In the genomic region with DNA sequence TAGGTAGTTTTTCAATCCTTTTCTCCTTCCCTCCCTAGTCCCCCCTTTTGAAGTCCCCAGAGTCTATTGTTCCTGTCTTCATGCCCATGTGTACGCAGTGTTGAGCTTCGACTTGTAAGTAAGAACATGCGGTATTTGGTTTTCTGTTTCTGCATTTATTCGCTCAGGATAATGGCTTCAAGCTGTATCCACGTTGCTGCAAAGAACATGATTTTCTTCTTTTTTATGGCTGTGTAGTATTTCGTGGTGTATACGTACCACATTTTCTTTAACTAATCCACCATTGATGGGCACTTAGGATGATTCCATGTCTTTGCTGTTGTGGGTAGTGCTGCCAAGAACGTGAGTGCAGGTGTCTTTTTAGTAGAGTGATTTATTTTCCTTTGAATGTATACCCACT, we compare ENCODE assay signal across 21 cellular contexts.
"Had no signal": no experiment of that assay in that cellular context is flagged by ENCODE, and none has a peak within 500 bp of the region (broad histone marks: within the 10 kb centered on the region; RNA-seq: fewer than 3 reads in every experiment).

No MANE protein-coding gene starts in this region.

- H3K9me3 ChIP-seq: body of pancreas, esophagus muscularis mucosa, left ventricle myocardium inferior, mucosa of descending colon, thoracic aorta had no signal

- H3K27me3 Mint-ChIP-seq: activated CD4-positive, alpha-beta memory T cell treated with anti-CD3 and anti-CD28 coated beads, Interleukin-2, amount 10 ng/mL, durations not matched to agents 7 days and 5 days; progenitor cell of endocrine pancreas had no signal

- H3K4me3 ChIP-seq: body of pancreas, coronary artery, esophagus muscularis mucosa, left ventricle myocardium inferior, mucosa of descending colon, thoracic aorta had no signal

- H3K4me3 Mint-ChIP-seq: activated CD4-positive, alpha-beta memory T cell treated with anti-CD3 and anti-CD28 coated beads, Interleukin-2, amount 10 ng/mL, durations not matched to agents 7 days and 5 days; nephron had no signal

- ATAC-seq: activated naive CD4-positive, alpha-beta T cell treated with anti-CD3 and anti-CD28 coated beads, Interleukin-2, amount 50 U/mL, for 72 hours; body of pancreas; right cardiac atrium had no signal

- H3K4me1 ChIP-seq: body of pancreas had no signal

- H3K27ac Mint-ChIP-seq: activated naive CD4-positive, alpha-beta T cell treated with anti-CD3 and anti-CD28 coated beads, Interleukin-2, amount 50 U/mL, for 72 hours; nephron; progenitor cell of endocrine pancreas had no signal

- DNase-seq: activated CD4-positive, alpha-beta memory T cell treated with anti-CD3 and anti-CD28 coated beads, Interleukin-2, amount 10 ng/mL, durations not matched to agents 7 days and 5 days; activated CD4-positive, alpha-beta T cell treated with anti-CD3 and anti-CD28 coated beads for 4 hours; activated CD8-positive, alpha-beta memory T cell treated with anti-CD3 and anti-CD28 coated beads, Interleukin-2, amount 50 U/mL, for 4 hours; activated effector memory CD4-positive, alpha-beta T cell treated with anti-CD3 and anti-CD28 coated beads, Interleukin-2, amount 50 U/mL, for 16 hours; activated T-cell treated with anti-CD3 and anti-CD28 coated beads, Interleukin-2, amount 50 U/mL, for 48 hours; amygdala; body of pancreas; caudate nucleus; hypothalamus; left ventricle myocardium inferior; mucosa of descending colon; nucleus accumbens; right cardiac atrium; small intestine; T-helper 2 cell had no signal

- H3K9me3 Mint-ChIP-seq: activated CD4-positive, alpha-beta memory T cell treated with anti-CD3 and anti-CD28 coated beads, Interleukin-2, amount 10 ng/mL, durations not matched to agents 7 days and 5 days; activated naive CD4-positive, alpha-beta T cell treated with anti-CD3 and anti-CD28 coated beads, Interleukin-2, amount 50 U/mL, for 72 hours; nephron had no signal

- H3K27me3 ChIP-seq: body of pancreas, esophagus muscularis mucosa had no signal

- H3K36me3 ChIP-seq: esophagus muscularis mucosa, left ventricle myocardium inferior, thoracic aorta had no signal

- H3K27ac ChIP-seq: body of pancreas, coronary artery, esophagus muscularis mucosa, left ventricle myocardium inferior, thoracic aorta had no signal
